In the genomic region with DNA sequence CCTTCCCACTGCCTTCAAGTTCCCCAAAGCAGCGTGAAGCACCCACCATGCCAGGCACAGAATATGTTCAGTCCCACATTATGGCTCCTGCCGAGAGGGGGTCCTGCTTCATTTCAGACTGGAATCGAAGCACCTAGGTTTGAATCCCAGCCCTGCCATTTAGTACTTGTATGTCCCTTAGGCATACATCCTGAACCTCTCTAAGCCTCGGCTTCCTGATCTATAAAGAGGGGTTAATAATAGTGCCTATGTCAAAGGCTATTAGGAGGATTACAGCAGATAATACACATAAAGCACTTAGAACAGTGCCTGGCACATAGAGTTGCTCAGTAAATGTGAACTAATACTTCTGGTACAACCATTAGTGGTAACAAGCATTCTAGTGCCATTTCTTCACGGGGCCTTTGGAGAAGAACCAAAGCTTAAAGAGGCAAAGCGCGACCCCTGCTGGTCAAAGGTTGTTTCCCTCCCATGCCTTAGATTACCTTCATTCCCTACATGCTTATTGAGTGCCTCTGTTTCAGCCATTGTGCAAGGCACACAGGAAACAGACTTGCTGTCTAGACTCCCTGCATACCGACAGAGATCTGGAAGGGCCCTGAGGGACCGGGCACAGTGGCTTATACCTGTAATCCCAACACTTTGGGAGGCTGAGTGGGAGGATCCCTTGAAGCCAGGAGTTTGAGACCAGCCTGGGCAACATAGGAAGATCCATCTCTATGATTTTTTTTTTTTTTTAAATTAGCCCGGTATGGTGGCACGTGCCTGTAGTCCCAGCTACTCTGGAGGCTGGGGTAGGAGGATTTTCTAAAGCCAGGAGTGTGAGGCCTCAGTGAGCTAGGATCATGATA, we compare ENCODE assay signal across 8 cellular contexts.
DNase-seq lines count a peak whose midpoint lies in the region; ATAC-seq, FAIRE-seq and TF ChIP-seq lines count a peak whose summit lies in the region.

No MANE protein-coding gene starts in this region.

- H3K4me1 ChIP-seq in cardiac muscle cell (ENCODE audit: low read depth): peaks cover 4% of the 10 kb centered on the region

- DNase-seq in ELR (ENCODE audit: low read depth) (peak; percentile 92), H7 (peak; percentile 92), NCI-H1048 (lab: John Stamatoyannopoulos, UW) (peak; percentile 54), SKM-1 treated with dmso at 0.1 percent for 144 hours (lab: John Stamatoyannopoulos, UW; ENCODE audit: unreplicated experiment) (peak; percentile 92), cardiac muscle cell (ENCODE audit: low read depth in 1 of 2, low spot score in 1 of 2) (peak; percentile 95 to 97), progenitor cell of endocrine pancreas (ENCODE audit: low spot score, unreplicated experiment) (peak; percentile 79), urothelium cell line (ENCODE audit: low spot score) (peak; percentile 83)
- peak in 1 of 2 donors; percentile 85 for DNase-seq in activated naive CD4-positive, alpha-beta T cell treated with anti-CD3 and anti-CD28 coated beads, Interleukin-2, amount 50 U/mL, for 72 hours (ENCODE audit: low spot score in 2 of 2)

- H3K9me3 Mint-ChIP-seq in activated naive CD4-positive, alpha-beta T cell treated with anti-CD3 and anti-CD28 coated beads, Interleukin-2, amount 50 U/mL, for 72 hours: no peaks in the 10 kb centered on the region
- H3K9me3 Mint-ChIP-seq in progenitor cell of endocrine pancreas (ENCODE audit: low read depth): no peaks in the 10 kb centered on the region

- H3K36me3 ChIP-seq in H7 (replicated peaks; ENCODE audit: control insufficient read depth, insufficient read depth, low read length) (no peaks in the 10 kb centered on the region; the same call in 1 of the 2 replicates), cardiac muscle cell (peaks cover 2% of the 10 kb centered on the region)

- H3K27me3 Mint-ChIP-seq in progenitor cell of endocrine pancreas: peaks cover 9% of the 10 kb centered on the region

- peak; percentile 60 to 79 for ATAC-seq in activated naive CD4-positive, alpha-beta T cell treated with anti-CD3 and anti-CD28 coated beads, Interleukin-2, amount 50 U/mL, for 72 hours

- peak; percentile 94 for FAIRE-seq in urothelium cell line (lab: Jason Lieb, UNC)

- H3K27me3 ChIP-seq in H7 (ENCODE audit: control insufficient read depth, insufficient read depth, low read length) (no peaks in the 10 kb centered on the region), cardiac muscle cell (no peaks in the 10 kb centered on the region)

- H3K27ac Mint-ChIP-seq in activated naive CD4-positive, alpha-beta T cell treated with anti-CD3 and anti-CD28 coated beads, Interleukin-2, amount 50 U/mL, for 72 hours: peak overlapping the region in 1 of 2 donors; percentile 3
- H3K27ac Mint-ChIP-seq in progenitor cell of endocrine pancreas: no peak overlapping the region

- H3K4me1 Mint-ChIP-seq in progenitor cell of endocrine pancreas (ENCODE audit: low read depth): no peaks in the 10 kb centered on the region

- TF ChIP-seq CTCF in cardiac muscle cell (IDR thresholded peaks at IDR 0.05; ENCODE audit: low read depth, low read length): peak; percentile 81
- peak; percentile 92 for TF ChIP-seq CTCF in progenitor cell of endocrine pancreas (IDR thresholded peaks at IDR 0.05; ENCODE audit: unreplicated experiment)

- H3K4me3 Mint-ChIP-seq in progenitor cell of endocrine pancreas (ENCODE audit: low read depth): no peak overlapping the region

- no peak overlapping the region for H3K27ac ChIP-seq in cardiac muscle cell

- no peaks in the 10 kb centered on the region for H3K36me3 Mint-ChIP-seq in activated naive CD4-positive, alpha-beta T cell treated with anti-CD3 and anti-CD28 coated beads, Interleukin-2, amount 50 U/mL, for 72 hours
- no peaks in the 10 kb centered on the region for H3K36me3 Mint-ChIP-seq in progenitor cell of endocrine pancreas (ENCODE audit: insufficient read depth)

- H3K4me3 ChIP-seq in H7 (ENCODE audit: insufficient read depth, low read depth, low read length) (no peak overlapping the region), cardiac muscle cell (no peak overlapping the region)

- no peaks in the 10 kb centered on the region for H3K9me3 ChIP-seq in cardiac muscle cell (ENCODE audit: low read depth)
